ENCODE assay signal across 27 cellular contexts in the genomic region with DNA sequence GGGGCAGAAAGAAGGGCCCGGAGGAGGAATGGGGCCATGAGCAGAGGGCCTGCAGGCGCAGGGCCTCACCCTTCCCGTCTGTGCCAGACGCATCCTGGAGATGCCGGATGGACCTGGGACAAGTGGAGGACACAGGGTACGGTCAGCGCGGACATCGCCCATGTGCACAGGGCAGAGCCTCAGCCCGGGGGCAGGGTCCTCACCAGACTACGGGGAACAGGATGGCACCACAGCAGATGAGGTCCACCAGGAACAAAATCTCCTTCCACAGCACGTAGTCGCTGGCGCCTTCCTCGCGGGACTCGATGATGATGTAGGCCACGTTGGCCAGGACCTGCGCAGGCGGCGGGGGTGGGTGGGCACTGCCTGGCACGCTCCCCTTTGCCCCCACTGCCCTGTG. TPM values are rescaled to one million over a fixed set of nuclear protein-coding genes. Genes with fewer than 3 reads are reported as not detected.
"Had no signal": no experiment of that assay in that cellular context is flagged by ENCODE, and none has a peak within 500 bp of the region (broad histone marks: within the 10 kb centered on the region; RNA-seq: fewer than 3 reads in every experiment).

No MANE protein-coding gene starts in this region.

- H3K9me3 Mint-ChIP-seq: activated B cell treated with CpG ODN at 0.5 μM for 24 hours; activated CD4-positive, alpha-beta memory T cell treated with anti-CD3 and anti-CD28 coated beads for 36 hours; activated CD4-positive, alpha-beta T cell treated with anti-CD3 and anti-CD28 coated beads, Interleukin-2, amount 10 ng/mL, durations not matched to agents 7 days and 5 days; activated T-cell treated with anti-CD3 and anti-CD28 coated beads, Interleukin-2, amount 50 U/mL, for 4 hours; IgD-negative memory B cell had no signal

- DNase-seq: activated B cell treated with CpG ODN at 0.5 μM for 24 hours; activated CD4-positive, alpha-beta memory T cell treated with anti-CD3 and anti-CD28 coated beads for 36 hours; activated CD4-positive, alpha-beta T cell treated with anti-CD3 and anti-CD28 coated beads, Interleukin-2, amount 10 ng/mL, durations not matched to agents 7 days and 5 days; activated CD8-positive, alpha-beta memory T cell treated with anti-CD3 and anti-CD28 coated beads for 24 hours; activated effector memory CD4-positive, alpha-beta T cell treated with anti-CD3 and anti-CD28 coated beads, Interleukin-2, amount 50 U/mL, for 16 hours; activated naive CD4-positive, alpha-beta T cell treated with anti-CD3 and anti-CD28 coated beads, Interleukin-2, amount 50 U/mL, for 16 hours; activated T-cell treated with anti-CD3 and anti-CD28 coated beads, Interleukin-2, amount 50 U/mL, for 4 hours; amniotic stem cell; body of pancreas; central memory CD4-positive, alpha-beta T cell; MM.1S; NCI-H1105; NCI-H1436; NCI-H1694 treated with DMSO at 0.1 percent for 48 hours; NCI-H2029 treated with DMSO at 0.1 percent for 48 hours; NCI-H510A treated with DMSO at 0.1 percent for 48 hours; NCI-H69; NK-92 treated with Interleukin-12 subunit alpha and Interleukin-12 subunit beta, amount 100 ng/mL, for 24 hours; OCI-M1; RPMI8226; SHP77; T-helper 17 cell; T-helper 9 cell had no signal

- H3K27ac Mint-ChIP-seq: activated B cell treated with CpG ODN at 0.5 μM for 24 hours; activated CD4-positive, alpha-beta memory T cell treated with anti-CD3 and anti-CD28 coated beads for 36 hours; activated CD4-positive, alpha-beta T cell treated with anti-CD3 and anti-CD28 coated beads, Interleukin-2, amount 10 ng/mL, durations not matched to agents 7 days and 5 days; T-helper 17 cell had no signal

- H3K27me3 ChIP-seq: ascending aorta, body of pancreas, SJSA1 had no signal

- H3K27me3 Mint-ChIP-seq: activated B cell treated with CpG ODN at 0.5 μM for 24 hours; activated CD4-positive, alpha-beta memory T cell treated with anti-CD3 and anti-CD28 coated beads for 36 hours; activated CD4-positive, alpha-beta T cell treated with anti-CD3 and anti-CD28 coated beads, Interleukin-2, amount 10 ng/mL, durations not matched to agents 7 days and 5 days; IgD-negative memory B cell; T-helper 17 cell had no signal

- H3K9me3 ChIP-seq: ascending aorta, body of pancreas, SJSA1 had no signal

- H3K36me3 Mint-ChIP-seq: IgD-negative memory B cell had no signal

- H3K27ac ChIP-seq: ascending aorta, SJSA1 had no signal

- H3K4me3 ChIP-seq: ascending aorta, body of pancreas, SJSA1 had no signal

- ATAC-seq: activated T-cell treated with anti-CD3 and anti-CD28 coated beads, Interleukin-2, amount 50 U/mL, for 4 hours; body of pancreas; Panc1; T-helper 17 cell had no signal

- H3K4me3 Mint-ChIP-seq: activated B cell treated with CpG ODN at 0.5 μM for 24 hours; activated CD4-positive, alpha-beta memory T cell treated with anti-CD3 and anti-CD28 coated beads for 36 hours; activated CD4-positive, alpha-beta T cell treated with anti-CD3 and anti-CD28 coated beads, Interleukin-2, amount 10 ng/mL, durations not matched to agents 7 days and 5 days; activated T-cell treated with anti-CD3 and anti-CD28 coated beads, Interleukin-2, amount 50 U/mL, for 4 hours; T-helper 17 cell had no signal

RNA-seq across cellular contexts. Expression of a gene that starts 11.4 kb away (rescaled TPM):
- total RNA-seq: activated CD4-positive, alpha-beta T cell treated with anti-CD3 and anti-CD28 coated beads, Interleukin-2, amount 10 ng/mL, durations not matched to agents 7 days and 5 days; SJSA1 had no signal

RNA-seq across cellular contexts. Expression of a gene that starts 35.4 kb away (rescaled TPM):
- total RNA-seq: ascending aorta, SJSA1 had no signal

RNA-seq across cellular contexts. Expression of a gene that starts 40.7 kb away (rescaled TPM):
- total RNA-seq: SJSA1 had no signal
